ENCODE assay signal across 8 cellular contexts in genomic region chr14:81990312-81990761, GRCh38.
DNase-seq lines count a peak whose midpoint lies in the region; ATAC-seq and TF ChIP-seq lines count a peak whose summit lies in the region.

No MANE protein-coding gene starts in this region.

- no peak for ATAC-seq in activated B cell treated with CpG ODN at 0.5 μM for 24 hours (ENCODE audit: low read depth)
- ATAC-seq in GM19328 (IDR thresholded peaks at IDR 0.05; ENCODE audit: unreplicated experiment): no peak

- H3K4me3 ChIP-seq in HEK293 (ENCODE audit: low read depth, low read length): no peak overlapping the region

- no peak overlapping the region for H3K27ac ChIP-seq in HEK293 (ENCODE audit: extremely low read depth, low read depth, low read length)

- intact Hi-C loops in activated B cell treated with CpG ODN at 0.5 μM for 24 hours (cut with micrococcal nuclease): no loop called here

- H3K4me1 ChIP-seq in HEK293 (ENCODE audit: control insufficient read depth, insufficient read depth, low read length): no peaks in the 10 kb centered on the region

- no peaks in the 10 kb centered on the region for H3K4me1 Mint-ChIP-seq in activated B cell treated with CpG ODN at 0.5 μM for 24 hours

- no peaks in the 10 kb centered on the region for H3K36me3 ChIP-seq in HEK293 (ENCODE audit: control insufficient read depth in 2 of 2, insufficient read depth in 1 of 2, low read length in 2 of 2)

- POLR2A ChIA-PET in HEK293 (lab: Yijun Ruan, JAX) (no interaction called here), activated B cell treated with CpG ODN at 0.5 μM for 24 hours (lab: Charles Lee) (no interaction called here)

- H3K4me3 Mint-ChIP-seq in activated B cell treated with CpG ODN at 0.5 μM for 24 hours: no peak overlapping the region

- CTCF ChIA-PET in HEK293 (lab: Yijun Ruan, JAX) (interaction anchor here (0.6 to 2.4 kb wide), 18 partner anchors 11 to 1775 kb away, joined by 3 to 8 read pairs (median 4); no protein-coding TSS in a partner anchor), activated B cell treated with CpG ODN at 0.5 μM for 24 hours (lab: Charles Lee) (interaction anchor here (1.1 kb wide), 1 partner anchor 9 kb away, joined by 6 read pairs; no protein-coding TSS in a partner anchor)

- H3K27me3 Mint-ChIP-seq in activated B cell treated with CpG ODN at 0.5 μM for 24 hours: no peaks in the 10 kb centered on the region

- no peak for TF ChIP-seq CTCF in HEK293 (tag by site-specific recombination; IDR thresholded peaks at IDR 0.05)
- TF ChIP-seq CTCF in activated B cell treated with CpG ODN at 0.5 μM for 24 hours (IDR thresholded peaks at IDR 0.05): peak; percentile 49

- H3K9me3 ChIP-seq in HEK293 (ENCODE audit: control insufficient read depth, insufficient read depth, low read depth, low read length): no peaks in the 10 kb centered on the region

- DNase-seq in activated T-cell treated with anti-CD3 and anti-CD28 coated beads for 24 hours (ENCODE audit: low read depth) (peak; percentile 17), NCI-H1417 (lab: John Stamatoyannopoulos, UW) (peak; percentile 55 to 84 (median 73)), activated B cell treated with CpG ODN at 0.5 μM for 24 hours (no peak), fibroblast of gingiva (ENCODE audit: low read depth) (peak; percentile 17), non-pigmented ciliary epithelial cell (ENCODE audit: low read depth) (peak; percentile 3)
- DNase-seq in activated T-cell treated with anti-CD3 and anti-CD28 coated beads, Interleukin-2, amount 50 U/mL, for 1 hour: no peak

- no peaks in the 10 kb centered on the region for H3K36me3 Mint-ChIP-seq in activated B cell treated with CpG ODN at 0.5 μM for 24 hours (ENCODE audit: low read depth)

- H3K9me3 Mint-ChIP-seq in activated B cell treated with CpG ODN at 0.5 μM for 24 hours: no peaks in the 10 kb centered on the region

- H3K27ac Mint-ChIP-seq in activated B cell treated with CpG ODN at 0.5 μM for 24 hours: no peak overlapping the region

TF ChIP-seq in HEK293, 187 proteins besides CTCF, POLR2A, EP300 and RAD21:
- TF ChIP-seq ZSCAN5A (tag by site-specific recombination; IDR thresholded peaks at IDR 0.05) (no peak), ZBTB48 (tag by site-specific recombination; IDR thresholded peaks at IDR 0.05) (no peak), PRDM1 (tag by site-specific recombination; IDR thresholded peaks at IDR 0.05) (peak; percentile 63), ZNF423 (tag by site-specific recombination; IDR thresholded peaks at IDR 0.05) (no peak), ZBTB26 (tag by site-specific recombination; optimal IDR thresholded peaks at IDR 0.05) (no peak), ZNF366 (tag by site-specific recombination; conservative IDR thresholded peaks at IDR 0.05) (no peak), SCRT2 (tag by site-specific recombination; IDR thresholded peaks at IDR 0.05) (no peak), SETDB1 (IDR thresholded peaks at IDR 0.05; ENCODE audit: insufficient read length, low read length) (no peak), EGR2 (tag by site-specific recombination; IDR thresholded peaks at IDR 0.05; ENCODE audit: low read depth) (no peak), SP7 (tag by site-specific recombination; IDR thresholded peaks at IDR 0.05) (no peak), ZNF654 (tag by site-specific recombination; IDR thresholded peaks at IDR 0.05; ENCODE audit: low read depth) (peak; percentile 83), ZFHX2 (tag by site-specific recombination; conservative IDR thresholded peaks at IDR 0.05) (no peak), ZNF768 (tag by site-specific recombination; IDR thresholded peaks at IDR 0.05) (no peak), GLIS2 (tag by site-specific recombination; IDR thresholded peaks at IDR 0.05) (no peak), ZNF266 (tag by site-specific recombination; IDR thresholded peaks at IDR 0.05; ENCODE audit: low read depth) (no peak)
TF ChIP-seq in HEK293: peak in this region for 2.

Comparison
In these comparisons a context has a peak if more than half of its experiments do, and no peak if none do; other contexts are left out.
1. DNase-seq: peak in activated T-cell treated with anti-CD3 and anti-CD28 coated beads for 24 hours (single experiment), NCI-H1417 (3 of 3), fibroblast of gingiva (single experiment) and non-pigmented ciliary epithelial cell (single experiment); none in activated T-cell treated with anti-CD3 and anti-CD28 coated beads, Interleukin-2, amount 50 U/mL, for 1 hour (single experiment) and activated B cell treated with CpG ODN at 0.5 μM for 24 hours (single experiment).